Comparison of ENCODE assay signal across 27 cellular contexts in genomic region chr3:182078314-182078713, GRCh38.
DNase-seq lines count a peak whose midpoint lies in the region; ATAC-seq lines count a peak whose summit lies in the region.
"Had no signal": no experiment of that assay in that cellular context is flagged by ENCODE, and none has a peak within 500 bp of the region (broad histone marks: within the 10 kb centered on the region; RNA-seq: fewer than 3 reads in every experiment).

No MANE protein-coding gene starts in this region.

- ATAC-seq in GM19328 (IDR thresholded peaks at IDR 0.05; ENCODE audit: unreplicated experiment) (no peak), HG02642 (IDR thresholded peaks at IDR 0.05; ENCODE audit: poor library complexity, unreplicated experiment) (no peak)
- no peak for ATAC-seq in naive thymus-derived CD4-positive, alpha-beta T cell
- ATAC-seq: K562, Panc1 had no signal

- H3K9me3 Mint-ChIP-seq in naive thymus-derived CD4-positive, alpha-beta T cell = peaks cover 0 to 10% (median 0%) of the 10 kb centered on the region in 11 donors

- no peaks in the 10 kb centered on the region for H3K4me1 Mint-ChIP-seq in naive thymus-derived CD4-positive, alpha-beta T cell
- H3K4me1 Mint-ChIP-seq: CD4-positive, CD25-positive, alpha-beta regulatory T cell had no signal

- no peak overlapping the region for H3K4me3 Mint-ChIP-seq in naive thymus-derived CD4-positive, alpha-beta T cell
- H3K4me3 Mint-ChIP-seq: CD4-positive, CD25-positive, alpha-beta regulatory T cell had no signal

- DNase-seq in ACHN (peak; percentile 83), HPDE6-E6E7 (ENCODE audit: extremely low spot score) (peak; percentile 14), glomerular visceral epithelial cell (ENCODE audit: extremely low spot score) (peak; percentile 51), kidney tubule cell (ENCODE audit: low spot score) (peak; percentile 86), SW 1271 (lab: John Stamatoyannopoulos, UW) (no peak)
- no peak for DNase-seq in naive thymus-derived CD4-positive, alpha-beta T cell
- DNase-seq: 8988T; CD4-positive, CD25-positive, alpha-beta regulatory T cell; EL; GDM1; GM23248; HCEC 1CT; Kasumi-1; NCI-H1092 treated with DMSO at 0.1 percent for 48 hours; NCI-H1436; NCI-H187; NCI-H2081 treated with DMSO at 0.1 percent for 48 hours; NCI-H2171; NCI-H226; NCI-H510A; NCI-H69; SHP77 treated with DMSO at 0.1 percent for 48 hours had no signal

- H3K27ac Mint-ChIP-seq in naive thymus-derived CD4-positive, alpha-beta T cell = no peak overlapping the region
- H3K27ac Mint-ChIP-seq: CD4-positive, CD25-positive, alpha-beta regulatory T cell had no signal

- CTCF ChIA-PET in naive thymus-derived CD4-positive, alpha-beta T cell (lab: Charles Lee) = no interaction called here

- no peaks in the 10 kb centered on the region for H3K4me1 ChIP-seq in naive thymus-derived CD4-positive, alpha-beta T cell (ENCODE audit: control insufficient read depth in 2 of 2, insufficient read depth in 2 of 2, low read length in 2 of 2)
- H3K4me1 ChIP-seq: BLaER1 had no signal

- no peak overlapping the region for H3K4me3 ChIP-seq in naive thymus-derived CD4-positive, alpha-beta T cell (ENCODE audit: low read length)
- H3K4me3 ChIP-seq: BLaER1, GM23248, K562 had no signal

- H3K27me3 Mint-ChIP-seq in naive thymus-derived CD4-positive, alpha-beta T cell = peaks cover 0 to 8% (median 0%) of the 10 kb centered on the region in 5 donors
- H3K27me3 Mint-ChIP-seq: CD4-positive, CD25-positive, alpha-beta regulatory T cell had no signal

- intact Hi-C loops in naive thymus-derived CD4-positive, alpha-beta T cell (cut with micrococcal nuclease) = no loop called here

- in situ Hi-C loops in ACHN (cut with HindIII; ENCODE audit: low pct_ligation_motif_present, low pct_unique_long_range_greater_than_20kb, low sequenced_read_pairs) = no loop called here

- H3K27me3 ChIP-seq in naive thymus-derived CD4-positive, alpha-beta T cell (ENCODE audit: control insufficient read depth in 2 of 2, insufficient read depth in 2 of 2, low read length in 2 of 2) = no peaks in the 10 kb centered on the region
- H3K27me3 ChIP-seq: BLaER1 had no signal

- H3K27ac ChIP-seq in naive thymus-derived CD4-positive, alpha-beta T cell (ENCODE audit: low read depth, low read length) = no peak overlapping the region
- H3K27ac ChIP-seq: BLaER1, GM23248 had no signal

- no peaks in the 10 kb centered on the region for H3K9me3 ChIP-seq in naive thymus-derived CD4-positive, alpha-beta T cell (ENCODE audit: control insufficient read depth in 2 of 3, low read length in 3 of 3)
- H3K9me3 ChIP-seq: BLaER1 had no signal

- POLR2A ChIA-PET in naive thymus-derived CD4-positive, alpha-beta T cell (lab: Charles Lee) = no interaction called here

- H3K36me3 Mint-ChIP-seq in naive thymus-derived CD4-positive, alpha-beta T cell = no peaks in the 10 kb centered on the region
- H3K36me3 Mint-ChIP-seq: CD4-positive, CD25-positive, alpha-beta regulatory T cell had no signal

- no peaks in the 10 kb centered on the region for H3K36me3 ChIP-seq in naive thymus-derived CD4-positive, alpha-beta T cell (ENCODE audit: control insufficient read depth in 2 of 3, insufficient read depth in 3 of 3, low read length in 3 of 3)
- H3K36me3 ChIP-seq: BLaER1 had no signal

Comparison
In these comparisons a context has a peak if more than half of its experiments do, and no peak if none do; other contexts are left out.
1. DNase-seq: peak in ACHN (single experiment), HPDE6-E6E7 (single experiment), glomerular visceral epithelial cell (single experiment) and kidney tubule cell (single experiment); none in naive thymus-derived CD4-positive, alpha-beta T cell (0 of 9) and SW 1271 (0 of 2).